8 cellular contexts compared by ENCODE assay signal in the genomic region with DNA sequence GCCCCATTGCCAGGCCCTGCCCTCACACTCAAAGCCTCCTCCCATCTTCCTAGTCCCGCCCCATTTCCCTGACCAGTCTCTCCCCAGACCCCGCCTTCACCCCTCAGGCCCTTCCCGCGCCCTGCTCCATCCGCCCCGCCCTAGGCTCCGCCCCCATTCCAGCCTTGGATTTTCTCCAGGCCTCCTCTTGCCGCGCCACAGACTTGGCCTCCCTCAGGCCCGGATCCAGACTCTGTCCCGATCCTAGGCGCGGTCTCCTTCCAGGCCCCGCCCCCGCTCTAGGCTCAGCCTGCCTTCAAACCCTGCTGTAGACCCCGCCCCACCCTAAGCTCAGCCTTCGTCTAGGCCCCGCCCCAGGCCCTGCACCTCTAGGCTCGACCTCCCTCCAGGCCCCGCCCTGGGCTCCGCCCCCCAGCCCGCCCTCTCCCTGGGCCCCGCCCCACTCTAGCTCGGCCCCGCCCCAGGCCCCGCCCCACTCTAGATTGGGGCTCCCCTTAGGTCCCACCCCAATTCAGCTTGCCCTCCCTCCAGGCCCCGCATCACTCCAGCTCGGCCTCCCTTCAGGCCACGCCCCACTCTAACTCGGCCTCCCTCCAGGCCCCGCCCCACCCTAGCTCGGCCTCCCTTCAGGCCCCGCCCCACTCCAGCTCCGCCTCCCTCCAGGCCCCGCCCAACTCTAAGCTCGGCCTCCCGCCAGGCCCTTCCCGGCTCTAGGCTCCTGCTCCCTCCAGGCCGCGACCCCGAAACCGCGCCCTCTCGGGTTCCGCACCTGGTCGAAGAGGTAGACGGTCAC. TPM values are rescaled to one million over a fixed set of nuclear protein-coding genes. Genes with fewer than 3 reads are reported as not detected.
A peak's percentile ranks its signal among the peaks of the same experiment; 100 is the strongest.
DNase-seq lines count a peak whose midpoint lies in the region; ATAC-seq and TF ChIP-seq lines count a peak whose summit lies in the region.

No MANE protein-coding gene starts in this region.

- ATAC-seq in GM21423 (IDR thresholded peaks at IDR 0.05; ENCODE audit: unreplicated experiment), result peak; percentile 45
- peak; percentile 76 for ATAC-seq in stimulated activated naive CD8-positive, alpha-beta T cell treated with anti-CD3 and anti-CD28 coated beads, Interleukin-15, amount 100 ng/mL, for 72 hours

- H3K27ac ChIP-seq in HUES64 (ENCODE audit: low read depth, low read length) (peak overlapping the region; percentile 84; the same call in 1 of the 2 replicates), RWPE1 (peak overlapping the region; percentile 84)

- peaks cover 8% of the 10 kb centered on the region for H3K27me3 ChIP-seq in HUES64 (ENCODE audit: insufficient read depth, low read length)

- peak overlapping the region; percentile 73 for H3K9ac ChIP-seq in HUES64 (ENCODE audit: low read depth, low read length)

- H3K9me3 Mint-ChIP-seq in neural crest cell, result no peaks in the 10 kb centered on the region
- no peaks in the 10 kb centered on the region for H3K9me3 Mint-ChIP-seq in stimulated activated naive CD8-positive, alpha-beta T cell treated with anti-CD3 and anti-CD28 coated beads, Interleukin-15, amount 100 ng/mL, for 72 hours

- DNase-seq in Caki2 (ENCODE audit: low read depth) (peak; percentile 99), RWPE1 (ENCODE audit: low spot score) (peak; percentile 95), fibroblast of the conjunctiva (ENCODE audit: low read depth) (peak; percentile 98), neural crest cell (ENCODE audit: low read depth, low spot score) (peak; percentile 83)
- DNase-seq in activated T-helper 9 cell treated with anti-CD3 and anti-CD28 coated beads, Interleukin-2, amount 50 U/mL, for 16 hours (ENCODE audit: low read depth), result peak; percentile 66
- peak; percentile 89 for DNase-seq in stimulated activated naive CD8-positive, alpha-beta T cell treated with anti-CD3 and anti-CD28 coated beads, Interleukin-15, amount 100 ng/mL, for 72 hours

- no peaks in the 10 kb centered on the region for H3K9me3 ChIP-seq in HUES64 (ENCODE audit: insufficient read depth, low read depth, low read length)

- TF ChIP-seq CTCF in RWPE1 (conservative IDR thresholded peaks at IDR 0.05; ENCODE audit: low read depth) (no peak), neural crest cell (conservative IDR thresholded peaks at IDR 0.05) (no peak)

- CTCF ChIA-PET in RWPE1 (lab: Yijun Ruan, JAX), result no interaction called here

- WGBS in HUES64, result 2% methylated on average over 43 of the region's 47 CpGs

- H3K4me3 ChIP-seq in HUES64 (ENCODE audit: low read length), result peak overlapping the region; percentile 69

- H3K36me3 Mint-ChIP-seq in neural crest cell (ENCODE audit: low read depth), result no peaks in the 10 kb centered on the region

- H3K27ac Mint-ChIP-seq in neural crest cell (ENCODE audit: unreplicated experiment), result no peak overlapping the region
- H3K27ac Mint-ChIP-seq in stimulated activated naive CD8-positive, alpha-beta T cell treated with anti-CD3 and anti-CD28 coated beads, Interleukin-15, amount 100 ng/mL, for 72 hours, result peak overlapping the region in 1 of 2 donors; percentile 28

- H3K4me3 Mint-ChIP-seq in neural crest cell, result peak overlapping the region; percentile 80
- H3K4me3 Mint-ChIP-seq in stimulated activated naive CD8-positive, alpha-beta T cell treated with anti-CD3 and anti-CD28 coated beads, Interleukin-15, amount 100 ng/mL, for 72 hours, result peak overlapping the region; percentile 48 to 82

- peaks cover 79% of the 10 kb centered on the region for H3K27me3 Mint-ChIP-seq in neural crest cell (ENCODE audit: low read depth)
- peaks cover 44% of the 10 kb centered on the region for H3K27me3 Mint-ChIP-seq in stimulated activated naive CD8-positive, alpha-beta T cell treated with anti-CD3 and anti-CD28 coated beads, Interleukin-15, amount 100 ng/mL, for 72 hours

- in situ Hi-C loops in Caki2 (cut with HindIII; ENCODE audit: low pct_unique_long_range_greater_than_20kb, low sequenced_read_pairs), result no loop called here

- peaks cover 7% of the 10 kb centered on the region for H3K4me1 ChIP-seq in HUES64 (ENCODE audit: insufficient read depth, low read length)

- POLR2A ChIA-PET in RWPE1 (lab: Yijun Ruan, JAX; ENCODE audit: low non-redundant PET), result interaction anchor here (0.6 to 1.4 kb wide), 2 partner anchors 48 to 290 kb away, joined by 3 read pairs; no protein-coding TSS in a partner anchor

- H3K4me1 Mint-ChIP-seq in neural crest cell, result peaks cover 36% of the 10 kb centered on the region
- peaks cover 46% of the 10 kb centered on the region for H3K4me1 Mint-ChIP-seq in stimulated activated naive CD8-positive, alpha-beta T cell treated with anti-CD3 and anti-CD28 coated beads, Interleukin-15, amount 100 ng/mL, for 72 hours

- H3K36me3 ChIP-seq in HUES64 (ENCODE audit: insufficient read depth, low read length), result no peaks in the 10 kb centered on the region

RNA-seq across cellular contexts. Expression of a gene that starts 18.5 kb away (rescaled TPM):
- 4.2 and 10.5 TPM in 2 replicates for total RNA-seq in Caki2 (2014; rRNA removed; shearing (Covaris generic); ENCODE audit: low replicate concordance)
- 4.9 TPM for polyA plus RNA-seq in HUES64 (2013, experiment 1 of 2)
- polyA plus RNA-seq in HUES64 (2013, experiment 2 of 2), result 5.5 TPM
- total RNA-seq in neural crest cell, result 3.1 and 3.3 TPM in 2 replicates

RNA-seq across cellular contexts. Expression of a gene that starts 24.0 kb away (rescaled TPM):
- 121 and 164 TPM in 2 replicates for total RNA-seq in Caki2 (2014; rRNA removed; shearing (Covaris generic); ENCODE audit: low replicate concordance)
- polyA plus RNA-seq in HUES64 (2013, experiment 1 of 2), result 57.6 TPM
- 48.2 TPM for polyA plus RNA-seq in HUES64 (2013, experiment 2 of 2)
- total RNA-seq in neural crest cell, result 172 and 196 TPM in 2 replicates

RNA-seq across cellular contexts. Expression of a gene that starts 37.7 kb away (rescaled TPM):
- 0.37 and 0.78 TPM in 2 replicates for total RNA-seq in Caki2 (2014; rRNA removed; shearing (Covaris generic); ENCODE audit: low replicate concordance)
- 0.45 TPM for polyA plus RNA-seq in HUES64 (2013, experiment 1 of 2)
- 0.19 TPM for polyA plus RNA-seq in HUES64 (2013, experiment 2 of 2)
- total RNA-seq in neural crest cell, result 1.5 and 2.0 TPM in 2 replicates

RNA-seq across cellular contexts. Expression of a gene that starts 47.3 kb away (rescaled TPM):
- 89.6 and 91.1 TPM in 2 replicates for total RNA-seq in Caki2 (2014; rRNA removed; shearing (Covaris generic); ENCODE audit: low replicate concordance)
- polyA plus RNA-seq in HUES64 (2013, experiment 1 of 2), result 31.0 TPM
- polyA plus RNA-seq in HUES64 (2013, experiment 2 of 2), result 25.9 TPM
- total RNA-seq in neural crest cell, result 52.1 and 56.1 TPM in 2 replicates

RNA-seq across cellular contexts. Expression of a gene that starts 58.9 kb away (rescaled TPM):
- 0.20 TPM in 1 of 2 replicates, not detected in the other for total RNA-seq in Caki2 (2014; rRNA removed; shearing (Covaris generic); ENCODE audit: low replicate concordance)
- polyA plus RNA-seq in HUES64 (2013, experiment 1 of 2), result not detected
- not detected for polyA plus RNA-seq in HUES64 (2013, experiment 2 of 2)
- not detected in 2 replicates for total RNA-seq in neural crest cell

Comparison
In these comparisons a context has a peak if more than half of its experiments do, and no peak if none do; other contexts are left out.
1. Peak in every context shown above with its lines: DNase-seq, ATAC-seq, H3K4me3 ChIP-seq and H3K27ac ChIP-seq.